Comparison of ENCODE assay signal across 9 cellular contexts in the genomic region with DNA sequence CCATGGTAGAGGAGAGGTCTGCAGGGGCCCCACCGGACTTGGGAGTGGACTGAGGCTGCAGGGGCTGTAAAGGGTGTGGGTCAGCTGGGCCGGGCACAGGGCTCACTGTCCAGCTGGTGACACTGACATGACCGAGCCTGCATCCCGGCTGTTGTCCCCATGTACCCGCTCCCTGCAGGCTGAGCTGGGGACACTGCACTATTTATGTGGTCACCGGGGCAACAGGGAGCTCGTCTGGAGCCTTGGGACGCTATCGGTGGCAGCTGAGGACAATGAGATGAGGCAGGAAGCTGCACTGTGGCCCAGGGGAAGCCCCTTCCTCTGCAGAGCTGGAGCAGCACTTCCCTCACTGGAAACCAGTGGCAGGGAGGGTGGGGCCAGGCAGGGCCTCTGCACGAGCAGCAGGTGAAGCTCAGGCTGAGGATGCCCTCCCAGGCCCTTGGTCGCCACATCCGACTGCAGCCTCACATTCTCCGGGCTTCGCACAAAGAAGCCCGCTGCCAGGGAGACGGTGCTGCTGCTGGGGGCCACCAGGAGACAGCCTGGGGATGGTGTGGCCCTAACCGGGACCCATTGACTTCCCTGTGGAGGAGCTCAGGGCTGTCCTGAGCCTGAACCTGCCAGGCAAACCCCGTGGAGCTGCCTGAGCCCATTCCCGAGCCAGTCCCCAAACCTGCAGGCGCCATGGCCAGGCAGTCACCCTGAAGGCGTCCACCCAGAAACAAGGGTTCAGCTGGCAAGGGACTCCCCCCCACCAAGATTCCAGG. TPM values are rescaled to one million over a fixed set of nuclear protein-coding genes. Genes with fewer than 3 reads are reported as not detected.
DNase-seq lines count a peak whose midpoint lies in the region; ATAC-seq and TF ChIP-seq lines count a peak whose summit lies in the region.
"Had no signal": no experiment of that assay in that cellular context is flagged by ENCODE, and none has a peak within 500 bp of the region (broad histone marks: within the 10 kb centered on the region; RNA-seq: fewer than 3 reads in every experiment).

No MANE protein-coding gene starts in this region.

- TF ChIP-seq EP300 in sigmoid colon (IDR thresholded peaks at IDR 0.05): no peak

- no peak overlapping the region for H2BK120ac ChIP-seq in H9 (ENCODE audit: low read depth, low read length, poor library complexity, severe bottlenecking)

- H3K9me3 ChIP-seq in H9 (ENCODE audit: control insufficient read depth, low read depth, low read length): no peaks in the 10 kb centered on the region
- no peaks in the 10 kb centered on the region for H3K9me3 ChIP-seq in sigmoid colon
- no peaks in the 10 kb centered on the region for H3K9me3 ChIP-seq in spleen

- no peak overlapping the region for H3K56ac ChIP-seq in H9 (ENCODE audit: insufficient read length, low read depth, low read length)

- H3K23me2 ChIP-seq in H9 (ENCODE audit: insufficient read length, low read depth, low read length, poor library complexity, severe bottlenecking): no peaks in the 10 kb centered on the region

- no peak overlapping the region for H2BK20ac ChIP-seq in H9 (ENCODE audit: low read depth, low read length, poor library complexity, severe bottlenecking)

- no peaks in the 10 kb centered on the region for H3K27me3 ChIP-seq in H9 (ENCODE audit: insufficient read depth, low read length)
- no peaks in the 10 kb centered on the region for H3K27me3 ChIP-seq in sigmoid colon
- H3K27me3 ChIP-seq in spleen (replicated peaks in 1 of 7): peaks cover 0 to 9% (median 0%) of the 10 kb centered on the region in 7 donors

- H4K5ac ChIP-seq in H9 (ENCODE audit: insufficient read length, low read depth, low read length): no peak overlapping the region

- no CpG with 5 or more reads among the region's 21 CpGs for WGBS in H9 (ENCODE audit: extremely low coverage, insufficient read length, low lambda C conversion rate)
- WGBS in sigmoid colon, 2 donors: 22 to 64% methylated on average over 21 of the region's 21 CpGs
- WGBS in spleen, 5 donors: 56 to 71% (median 64%) methylated on average over 17 to 21 of the region's 21 CpGs

- H3K27ac ChIP-seq in H9 (ENCODE audit: insufficient read length, low read depth, low read length) (no peak overlapping the region), sigmoid colon (peak overlapping the region; percentile 40 to 75 (median 54)), spleen (peak overlapping the region in 3 of 8 donors; percentile 59 to 67 (median 60))

- no peak overlapping the region for H2BK5ac ChIP-seq in H9 (ENCODE audit: insufficient read length, low read length)

- H3K9me3 Mint-ChIP-seq in H9: no peaks in the 10 kb centered on the region
- H3K9me3 Mint-ChIP-seq: mesothelial cell of epicardium had no signal

- no peak overlapping the region for H2BK15ac ChIP-seq in H9 (ENCODE audit: low read depth, low read length)

- H3K27me3 Mint-ChIP-seq in H9 (ENCODE audit: low read depth): peaks cover 10% of the 10 kb centered on the region

- H3K36me3 ChIP-seq in sigmoid colon: no peaks in the 10 kb centered on the region
- peaks cover 0 to 4% (median 0%) of the 10 kb centered on the region in 6 donors for H3K36me3 ChIP-seq in spleen

- no peak overlapping the region for H3K4me3 Mint-ChIP-seq in H9
- H3K4me3 Mint-ChIP-seq: mesothelial cell of epicardium had no signal

- H3T11ph ChIP-seq in H9 (ENCODE audit: low read length): no peak overlapping the region

- TF ChIP-seq CTCF in H9 (conservative IDR thresholded peaks at IDR 0.05) (no peak), sigmoid colon (IDR thresholded peaks at IDR 0.05) (no peak), spleen (IDR thresholded peaks at IDR 0.05 in 8 of 11, conservative IDR thresholded peaks at IDR 0.05 in 3 of 11) (no peak)

- no peak overlapping the region for H3K23ac ChIP-seq in H9 (ENCODE audit: insufficient read length, low read depth, low read length)

- DNase-seq in H9: peak; percentile 60
- DNase-seq in activated CD4-positive, alpha-beta T cell treated with anti-CD3 and anti-CD28 coated beads for 48 hours: peak; percentile 48
- DNase-seq in left ventricle myocardium superior: peak; percentile 85
- DNase-seq in sigmoid colon: peak; percentile 68
- DNase-seq in spleen: no peak

- no peak overlapping the region; the same call in 1 of the 2 replicates for H3K4ac ChIP-seq in H9 (ENCODE audit: low read depth, low read length)

- no peak overlapping the region for H2BK12ac ChIP-seq in H9 (ENCODE audit: insufficient read length, low read depth, low read length)

- no peaks in the 10 kb centered on the region for H3K4me1 ChIP-seq in H9 (ENCODE audit: insufficient read depth, low read length)
- H3K4me1 ChIP-seq in sigmoid colon: peaks cover 0 to 39% (median 33%) of the 10 kb centered on the region in 4 donors
- H3K4me1 ChIP-seq in spleen: peaks cover 8 to 31% (median 23%) of the 10 kb centered on the region in 6 donors

- ATAC-seq in left ventricle myocardium superior (peak; percentile 81), HG02970 (IDR thresholded peaks at IDR 0.05; ENCODE audit: low FRiP score, unreplicated experiment) (no peak), HG02870 (IDR thresholded peaks at IDR 0.05; ENCODE audit: unreplicated experiment) (no peak), HG02623 (IDR thresholded peaks at IDR 0.05; ENCODE audit: unreplicated experiment) (no peak)

- intact Hi-C loops in left ventricle myocardium superior (cut with micrococcal nuclease) (no loop called here), sigmoid colon (cut with DNase I) (loop anchor here (5.0 kb wide), 1 partner anchor 84 kb away; no protein-coding TSS in a partner anchor), spleen (cut with DNase I; ENCODE audit: low total_unique reads) (no loop called here)

- peaks cover 0 to 6% of the 10 kb centered on the region in 2 experiments; a peak in 1 of 4 replicates for H3K4me1 Mint-ChIP-seq in H9

- H3K79me1 ChIP-seq in H9 (ENCODE audit: insufficient read depth, low read depth, low read length, poor library complexity, severe bottlenecking): no peaks in the 10 kb centered on the region

- H3K14ac ChIP-seq in H9 (ENCODE audit: insufficient read depth, low read length): peak overlapping the region; percentile 17

- no peak for TF ChIP-seq POLR2A in sigmoid colon (IDR thresholded peaks at IDR 0.05)
- no peak for TF ChIP-seq POLR2A in spleen (IDR thresholded peaks at IDR 0.05)

- H3K79me2 ChIP-seq in H9 (ENCODE audit: insufficient read depth, low read length): no peaks in the 10 kb centered on the region

- peak overlapping the region; percentile 66 for H4K91ac ChIP-seq in H9 (ENCODE audit: insufficient read length, low read depth, low read length)

- no peak overlapping the region for H3K4me2 ChIP-seq in H9 (ENCODE audit: insufficient read depth, insufficient read length, low read length)

- H3K27ac Mint-ChIP-seq in H9: peak overlapping the region in 1 of 3 experiments; percentile 39; a peak in 1 of 7 replicates
- H3K27ac Mint-ChIP-seq: mesothelial cell of epicardium had no signal

- peak overlapping the region; percentile 73 for H3K18ac ChIP-seq in H9 (ENCODE audit: insufficient read length, low read depth, low read length)

- no peak overlapping the region for H3K9ac ChIP-seq in H9 (ENCODE audit: extremely low read depth, insufficient read length, low read length)

- no peak overlapping the region for H2AK5ac ChIP-seq in H9 (ENCODE audit: insufficient read length, low read length)

- H2AFZ ChIP-seq in H9 (ENCODE audit: low read length): no peak overlapping the region

- H4K20me1 ChIP-seq in H9 (ENCODE audit: control insufficient read depth, insufficient read depth, insufficient read length): peaks cover 4% of the 10 kb centered on the region

- H4K8ac ChIP-seq in H9 (replicated peaks; ENCODE audit: insufficient read length, low read depth, low read length): no peak overlapping the region

- no peak overlapping the region for H3K4me3 ChIP-seq in sigmoid colon
- H3K4me3 ChIP-seq in spleen: peak overlapping the region in 1 of 8 donors; percentile 3

- H3K36me3 Mint-ChIP-seq in H9 (ENCODE audit: insufficient read depth in 1 of 3, low read depth in 3 of 3): no peaks in the 10 kb centered on the region
- H3K36me3 Mint-ChIP-seq: mesothelial cell of epicardium had no signal

RNA-seq across cellular contexts. Expression of gene ZDHHC11B, which starts 26.4 kb away (rescaled TPM):
- total RNA-seq in H9 (2021) (0.86 and 1.4 TPM in 2 replicates), left ventricle myocardium superior (20.0 TPM), sigmoid colon (10 to 100 TPM in 1 of 4 donors, 1 to 10 TPM in 2, under 1 TPM in 1; 0.71 to 12.7 (median 2.4) TPM), spleen (10 to 100 TPM in 2 of 7 donors, 1 to 10 TPM in 5; 2.8 to 74.3 (median 6.2) TPM)
- polyA plus RNA-seq in sigmoid colon (1 to 10 TPM in 1 of 3 donors, under 1 TPM in 1, not detected in 1; 0.46 to 2.0 TPM), spleen (1 to 10 TPM in 2 of 3 donors, under 1 TPM in 1; 0.97 to 3.8 (median 1.9) TPM)
